Comparison of ENCODE assay signal across 8 cellular contexts in genomic region chr11:45804806-45805304, GRCh38. TPM values are rescaled to one million over a fixed set of nuclear protein-coding genes. Genes with fewer than 3 reads are reported as not detected.
DNase-seq lines count a peak whose midpoint lies in the region; ATAC-seq and TF ChIP-seq lines count a peak whose summit lies in the region.

TSS of gene SLC35C1 (plus strand) at chr11:45805149. CDS start at chr11:45805802, 653 bp downstream.

- no peaks in the 10 kb centered on the region for H3K9me3 ChIP-seq in ovary
- no peaks in the 10 kb centered on the region for H3K9me3 ChIP-seq in thyroid gland

- H3K9me3 Mint-ChIP-seq in activated naive CD8-positive, alpha-beta T cell (ENCODE audit: low read depth) = no peaks in the 10 kb centered on the region

- peak; percentile 82 for TF ChIP-seq POLR2A in ovary (IDR thresholded peaks at IDR 0.05)
- peak; percentile 13 to 82 for TF ChIP-seq POLR2A in thyroid gland (IDR thresholded peaks at IDR 0.05)

- 0 to 1% (median 1%) methylated on average over 32 to 45 of the region's 45 CpGs for WGBS in ovary, 3 donors
- WGBS in thyroid gland, 2 donors = 0 to 1% methylated on average over 8 to 16 of the region's 45 CpGs

- TF ChIP-seq EP300 in ovary (IDR thresholded peaks at IDR 0.05) = peak; percentile 9

- H3K4me1 ChIP-seq in ovary (ENCODE audit: insufficient read depth) = peaks cover 11% of the 10 kb centered on the region
- peaks cover 25 to 35% of the 10 kb centered on the region in 2 donors for H3K4me1 ChIP-seq in thyroid gland

- TF ChIP-seq CTCF in GM10248 (IDR thresholded peaks at IDR 0.05; ENCODE audit: control extremely low read depth, extremely low read depth, low read depth, missing control alignments) = peak; percentile 11
- peak in 2 of 3 donors; percentile 13 to 29 for TF ChIP-seq CTCF in ovary (IDR thresholded peaks at IDR 0.05)
- no peak for TF ChIP-seq CTCF in thyroid gland (IDR thresholded peaks at IDR 0.05)

- H3K27ac Mint-ChIP-seq in activated naive CD8-positive, alpha-beta T cell = peak within 1 kb of the TSS; percentile 92

- peak within 1 kb of the TSS; percentile 40 to 83 for H3K27ac ChIP-seq in ovary
- peak within 1 kb of the TSS; percentile 67 to 83 (median 79) for H3K27ac ChIP-seq in thyroid gland

- H3K36me3 Mint-ChIP-seq in activated naive CD8-positive, alpha-beta T cell = no peaks in the 10 kb centered on the region

- H3K4me1 Mint-ChIP-seq in activated naive CD8-positive, alpha-beta T cell (ENCODE audit: low read depth) = peaks cover 40% of the 10 kb centered on the region

- H3K36me3 ChIP-seq in ovary = no peaks in the 10 kb centered on the region
- no peaks in the 10 kb centered on the region for H3K36me3 ChIP-seq in thyroid gland

- H3K4me3 Mint-ChIP-seq in activated naive CD8-positive, alpha-beta T cell = peak within 1 kb of the TSS; percentile 95

- ATAC-seq in HG02571 (IDR thresholded peaks at IDR 0.05; ENCODE audit: unreplicated experiment) = peak; percentile 95

- H3K27me3 ChIP-seq in ovary = no peaks in the 10 kb centered on the region
- no peaks in the 10 kb centered on the region for H3K27me3 ChIP-seq in thyroid gland

- peak within 1 kb of the TSS; percentile 70 for H3K4me3 ChIP-seq in ovary
- H3K4me3 ChIP-seq in thyroid gland (replicated peaks in 1 of 3) = peak within 1 kb of the TSS; percentile 85 to 92 (median 89)

- intact Hi-C loops in ovary (cut with DNase I) = no loop called here
- intact Hi-C loops in thyroid gland (cut with DNase I) = loop anchor here (10.0 kb wide), 1 partner anchor 110 kb away; the partner anchor contains the start of gene PEX16

- POLR2A ChIA-PET in GM10248 (lab: Yijun Ruan, JAX) = no interaction called here

- CTCF ChIA-PET in GM10248 (lab: Yijun Ruan, JAX) = interaction anchor here (1.0 to 4.9 kb wide), 3 partner anchors 33 to 38 kb away, joined by 3 to 23 read pairs (median 3); no protein-coding TSS in a partner anchor

- DNase-seq in GM10248 (ENCODE audit: extremely low spot score) (peak; percentile 99), NCI-H1048 (lab: John Stamatoyannopoulos, UW) (peak; percentile 93), SKM-1 (lab: John Stamatoyannopoulos, UW; ENCODE audit: unreplicated experiment) (peak; percentile 91), glomerular visceral epithelial cell (ENCODE audit: extremely low spot score) (peak; percentile 92), ovary (peak; percentile 95 to 97 (median 96)), thyroid gland (peak; percentile 97 to 98)

- no peaks in the 10 kb centered on the region for H3K27me3 Mint-ChIP-seq in activated naive CD8-positive, alpha-beta T cell

RNA-seq across cellular contexts. Expression of gene SLC35C1, which starts in this region (rescaled TPM):
- 10 to 100 TPM in 4 of 7 donors, 1 to 10 TPM in 3; 6.1 to 13.8 (median 10.7) TPM for total RNA-seq in ovary
- 1 to 10 TPM; 5.9 to 8.4 TPM for polyA plus RNA-seq in ovary
- total RNA-seq in thyroid gland = 10 to 100 TPM; 11.2 to 15.8 (median 14.0) TPM

Comparison
In these comparisons a context has a peak if more than half of its experiments do, and no peak if none do; other contexts are left out.
1. Peak in every context shown above with its lines: DNase-seq, ATAC-seq, H3K4me3 ChIP-seq and H3K27ac ChIP-seq.
2. CTCF ChIP-seq: peak in GM10248 (single experiment) and ovary (2 of 3); none in thyroid gland (0 of 6).